Comparison of ENCODE assay signal across 10 cellular contexts in the genomic region with DNA sequence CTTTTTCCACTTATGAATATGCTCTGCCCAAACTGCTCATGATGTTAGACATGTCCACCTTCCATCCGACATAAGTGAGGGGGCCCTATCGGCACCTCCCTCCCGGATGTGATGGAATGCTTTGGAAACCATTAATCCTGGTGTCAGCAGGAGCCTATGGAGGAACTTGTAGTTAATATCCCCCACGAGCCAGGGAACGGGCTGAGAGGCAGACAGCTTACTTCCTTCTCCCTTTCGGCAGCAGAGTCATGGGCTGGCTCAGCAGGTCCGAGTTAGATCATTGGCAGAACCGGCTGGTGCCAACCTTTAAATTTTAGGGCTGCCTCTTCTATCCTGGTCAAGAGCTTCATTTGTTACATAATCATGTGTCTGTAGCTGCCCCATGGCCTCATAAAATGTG.
"Had no signal": no experiment of that assay in that cellular context is flagged by ENCODE, and none has a peak within 500 bp of the region (broad histone marks: within the 10 kb centered on the region; RNA-seq: fewer than 3 reads in every experiment).

No MANE protein-coding gene starts in this region.

- H3K9me3 Mint-ChIP-seq: activated naive CD4-positive, alpha-beta T cell treated with anti-CD3 and anti-CD28 coated beads, Interleukin-2, amount 50 U/mL, for 24 hours had no signal

- H3K4me3 Mint-ChIP-seq: activated naive CD4-positive, alpha-beta T cell treated with anti-CD3 and anti-CD28 coated beads, Interleukin-2, amount 50 U/mL, for 24 hours had no signal

- H3K9me3 ChIP-seq: ovary, tibial artery had no signal

- DNase-seq: activated CD4-positive, alpha-beta T cell treated with anti-CD3 and anti-CD28 coated beads, Interleukin-2, amount 50 U/mL, for 4 hours; activated CD4-positive, CD25-positive, alpha-beta regulatory T cell treated with anti-CD3 and anti-CD28 coated beads, Interleukin-2, amount 50 U/mL, for 72 hours; activated effector memory CD4-positive, alpha-beta T cell treated with Interleukin-2 at 50 U/mL for 16 hours; activated T-cell treated with anti-CD3 and anti-CD28 coated beads, Interleukin-2, amount 50 U/mL, for 1 hour; anterior cingulate cortex; hypothalamus; ovary had no signal

- H3K36me3 Mint-ChIP-seq: activated naive CD4-positive, alpha-beta T cell treated with anti-CD3 and anti-CD28 coated beads, Interleukin-2, amount 50 U/mL, for 24 hours had no signal

- H3K27ac Mint-ChIP-seq: activated naive CD4-positive, alpha-beta T cell treated with anti-CD3 and anti-CD28 coated beads, Interleukin-2, amount 50 U/mL, for 24 hours had no signal

- H3K27ac ChIP-seq: breast epithelium, ovary had no signal

- H3K27me3 ChIP-seq: breast epithelium, ovary, tibial artery had no signal

- H3K36me3 ChIP-seq: breast epithelium, ovary, tibial artery had no signal

- H3K4me3 ChIP-seq: breast epithelium, ovary, tibial artery had no signal
